Comparison of ENCODE assay signal across 17 cellular contexts in genomic region chr11:17238377-17238776, GRCh38. TPM values are rescaled to one million over a fixed set of nuclear protein-coding genes. Genes with fewer than 3 reads are reported as not detected.
DNase-seq lines count a peak whose midpoint lies in the region; ATAC-seq and TF ChIP-seq lines count a peak whose summit lies in the region.
"Had no signal": no experiment of that assay in that cellular context is flagged by ENCODE, and none has a peak within 500 bp of the region (broad histone marks: within the 10 kb centered on the region; RNA-seq: fewer than 3 reads in every experiment).

No MANE protein-coding gene starts in this region.

- H3K36me3 Mint-ChIP-seq in H9 (ENCODE audit: insufficient read depth in 1 of 3, low read depth in 3 of 3): no peaks in the 10 kb centered on the region
- H3K36me3 Mint-ChIP-seq: CD4-positive, alpha-beta memory T cell had no signal

- no CpG with 5 or more reads among the region's 3 CpGs for WGBS in H9 (ENCODE audit: extremely low coverage, insufficient read length, low lambda C conversion rate)
- 56% methylated on average over 3 of the region's 3 CpGs for WGBS in mammary epithelial cell (ENCODE audit: low coverage, missing lambda C conversion rate)

- peaks cover 3% of the 10 kb centered on the region; the same call in 1 of the 2 replicates for H3K27me3 Mint-ChIP-seq in H9 (ENCODE audit: low read depth)

- no peak overlapping the region for H3K9ac ChIP-seq in H9 (ENCODE audit: extremely low read depth, insufficient read length, low read length)
- H3K9ac ChIP-seq in mammary epithelial cell (ENCODE audit: insufficient read depth, low read length): no peak overlapping the region
- no peak overlapping the region for H3K9ac ChIP-seq in neural cell (ENCODE audit: low read length)

- BruUV-seq in mammary epithelial cell (replicated peaks; lab: Mats Ljungman, UMichigan): no TSS peak

- H3K9me3 ChIP-seq in H9 (ENCODE audit: control insufficient read depth, low read depth, low read length) (no peaks in the 10 kb centered on the region), mammary epithelial cell (replicated peaks; ENCODE audit: insufficient read depth, low read length) (no peaks in the 10 kb centered on the region), neural cell (ENCODE audit: low read length) (no peaks in the 10 kb centered on the region), WERI-Rb-1 (ENCODE audit: severe bottlenecking) (no peaks in the 10 kb centered on the region)
- H3K9me3 ChIP-seq: Peyer's patch had no signal

- no peak overlapping the region for H3T11ph ChIP-seq in H9 (ENCODE audit: low read length)

- no peak overlapping the region for H2BK12ac ChIP-seq in H9 (ENCODE audit: insufficient read length, low read depth, low read length)

- no peak overlapping the region for H2BK15ac ChIP-seq in H9 (ENCODE audit: low read depth, low read length)

- H2AK5ac ChIP-seq in H9 (ENCODE audit: insufficient read length, low read length): no peak overlapping the region

- peak overlapping the region; percentile 83 for H3K23ac ChIP-seq in H9 (ENCODE audit: insufficient read length, low read depth, low read length)

- CTCF ChIA-PET in mammary epithelial cell (lab: Charles Lee; ENCODE audit: low non-redundant PET): no interaction called here

- no peak overlapping the region for H2BK5ac ChIP-seq in H9 (ENCODE audit: insufficient read length, low read length)

- H3K27me3 ChIP-seq in H9 (ENCODE audit: insufficient read depth, low read length) (no peaks in the 10 kb centered on the region), mammary epithelial cell (ENCODE audit: insufficient read depth, low read length) (no peaks in the 10 kb centered on the region), neural cell (ENCODE audit: insufficient read depth, low read depth, low read length) (no peaks in the 10 kb centered on the region), WERI-Rb-1 (ENCODE audit: insufficient read depth, low read depth, severe bottlenecking) (no peaks in the 10 kb centered on the region)
- H3K27me3 ChIP-seq: Peyer's patch had no signal

- peak overlapping the region; percentile 47 for H3K27ac ChIP-seq in 22Rv1
- no peak overlapping the region for H3K27ac ChIP-seq in H9 (ENCODE audit: insufficient read length, low read depth, low read length)
- no peak overlapping the region for H3K27ac ChIP-seq in mammary epithelial cell (ENCODE audit: insufficient read depth, low read depth, low read length)
- H3K27ac ChIP-seq in neural cell (ENCODE audit: low read length): peak overlapping the region; percentile 77
- H3K27ac ChIP-seq in WERI-Rb-1: no peak overlapping the region
- H3K27ac ChIP-seq: Peyer's patch had no signal

- H4K20me1 ChIP-seq in H9 (ENCODE audit: control insufficient read depth, insufficient read depth, insufficient read length) (no peaks in the 10 kb centered on the region), mammary epithelial cell (ENCODE audit: insufficient read depth, low read length) (no peaks in the 10 kb centered on the region), neural cell (ENCODE audit: insufficient read depth) (no peaks in the 10 kb centered on the region)

- intact Hi-C loops in mammary epithelial cell (cut with micrococcal nuclease): no loop called here

- no peak overlapping the region for H3K18ac ChIP-seq in H9 (ENCODE audit: insufficient read length, low read depth, low read length)

- H3K4me3 ChIP-seq in mammary epithelial cell (replicated peaks in 1 of 3; ENCODE audit: insufficient read depth in 1 of 3, low read depth in 2 of 3, low read length in 3 of 3) (no peak overlapping the region), neural cell (ENCODE audit: low read length) (peak overlapping the region; percentile 40), WERI-Rb-1 (ENCODE audit: low read depth, low read length) (no peak overlapping the region)
- H3K4me3 ChIP-seq: GM23338, Peyer's patch had no signal

- H3K79me1 ChIP-seq in H9 (ENCODE audit: insufficient read depth, low read depth, low read length, poor library complexity, severe bottlenecking): no peaks in the 10 kb centered on the region

- H3K9me2 ChIP-seq in neural cell (ENCODE audit: insufficient read depth, low read length): no peaks in the 10 kb centered on the region

- TF ChIP-seq EP300 in neural cell (conservative IDR thresholded peaks at IDR 0.05; ENCODE audit: poor library complexity, severe bottlenecking): peak; percentile 97

- H4K8ac ChIP-seq in H9 (replicated peaks; ENCODE audit: insufficient read length, low read depth, low read length): no peak overlapping the region

- H4K91ac ChIP-seq in H9 (ENCODE audit: insufficient read length, low read depth, low read length): no peak overlapping the region

- dilution Hi-C loops in mammary epithelial cell (cut with HindIII; ENCODE audit: low sequenced_read_pairs): no loop called here

- H3K79me2 ChIP-seq in H9 (ENCODE audit: insufficient read depth, low read length): no peaks in the 10 kb centered on the region
- H3K79me2 ChIP-seq in mammary epithelial cell (ENCODE audit: insufficient read depth, low read length): no peaks in the 10 kb centered on the region
- H3K79me2 ChIP-seq in neural cell (replicated peaks; ENCODE audit: insufficient read depth, low read length): no peaks in the 10 kb centered on the region

- no peaks in the 10 kb centered on the region for H3K9me3 Mint-ChIP-seq in H9
- H3K9me3 Mint-ChIP-seq: CD4-positive, alpha-beta memory T cell; GM23338 had no signal

- H3K4me1 Mint-ChIP-seq in H9: no peaks in the 10 kb centered on the region
- H3K4me1 Mint-ChIP-seq: B cell, GM23338 had no signal

- no peak overlapping the region for H3K27ac Mint-ChIP-seq in H9
- H3K27ac Mint-ChIP-seq: B cell; CD4-positive, alpha-beta memory T cell; GM23338 had no signal

- DNase-seq in H9 (no peak), mammary epithelial cell (peak; percentile 64), HuH-7 (ENCODE audit: low spot score) (no peak), WERI-Rb-1 (no peak)
- no peak for DNase-seq in activated CD4-positive, CD25-positive, alpha-beta regulatory T cell treated with anti-CD3 and anti-CD28 coated beads, Interleukin-2, amount 50 U/mL, for 72 hours
- DNase-seq: CD4-positive, alpha-beta memory T cell; DND-41; MV-4-11; NCI-H1436 treated with DMSO at 0.1 percent for 48 hours; NCI-H345; Peyer's patch; Right ventricle myocardium superior had no signal

- no peak overlapping the region for H3K4ac ChIP-seq in H9 (ENCODE audit: low read depth, low read length)

- H2BK120ac ChIP-seq in H9 (ENCODE audit: low read depth, low read length, poor library complexity, severe bottlenecking): no peak overlapping the region

- no peak for TF ChIP-seq RAD21 in neural cell (conservative IDR thresholded peaks at IDR 0.05)

- no peak for ATAC-seq in HG03460 (IDR thresholded peaks at IDR 0.05; ENCODE audit: unreplicated experiment)
- ATAC-seq: GM23338 had no signal

- H3K14ac ChIP-seq in H9 (ENCODE audit: insufficient read depth, low read length): no peak overlapping the region

- in situ Hi-C loops in mammary epithelial cell (cut with MboI; ENCODE audit: low sequenced_read_pairs in 2 of 2): loop anchor here in 1 of 2 donors (10.0 to 25.0 kb wide), 2 partner anchors 124 to 286 kb away; partner anchors contain the start of gene NCR3LG1

- no peak overlapping the region for H3K4me3 Mint-ChIP-seq in H9
- H3K4me3 Mint-ChIP-seq: B cell; CD4-positive, alpha-beta memory T cell; GM23338 had no signal

- H3K4me2 ChIP-seq in H9 (ENCODE audit: insufficient read depth, insufficient read length, low read length) (no peak overlapping the region), mammary epithelial cell (ENCODE audit: insufficient read depth, low read depth, low read length) (no peak overlapping the region), neural cell (ENCODE audit: low read length) (peak overlapping the region; percentile 90)
- H3K4me2 ChIP-seq: GM23338 had no signal

- TF ChIP-seq CTCF in 22Rv1 (IDR thresholded peaks at IDR 0.05) (no peak), H9 (conservative IDR thresholded peaks at IDR 0.05) (no peak), mammary epithelial cell (conservative IDR thresholded peaks at IDR 0.05 in 1 of 2, IDR thresholded peaks at IDR 0.05 in 1 of 2; ENCODE audit: extremely low read depth in 1 of 2, insufficient read depth in 1 of 2, low read depth in 1 of 2, low read length in 2 of 2) (no peak), neural cell (IDR thresholded peaks at IDR 0.05; ENCODE audit: poor library complexity, severe bottlenecking) (no peak), WERI-Rb-1 (IDR thresholded peaks at IDR 0.05; ENCODE audit: low read depth, low read length) (no peak)

- H3K56ac ChIP-seq in H9 (ENCODE audit: insufficient read length, low read depth, low read length): no peak overlapping the region

- H3K4me1 ChIP-seq in H9 (ENCODE audit: insufficient read depth, low read length) (no peaks in the 10 kb centered on the region), mammary epithelial cell (ENCODE audit: insufficient read depth, low read length) (no peaks in the 10 kb centered on the region)
- H3K4me1 ChIP-seq: Peyer's patch had no signal

- no peak overlapping the region for H2BK20ac ChIP-seq in H9 (ENCODE audit: low read depth, low read length, poor library complexity, severe bottlenecking)

- H4K5ac ChIP-seq in H9 (ENCODE audit: insufficient read length, low read depth, low read length): no peak overlapping the region

- H2AFZ ChIP-seq in H9 (ENCODE audit: low read length): no peak overlapping the region
- no peak overlapping the region for H2AFZ ChIP-seq in mammary epithelial cell (ENCODE audit: low read depth, low read length)
- H2AFZ ChIP-seq in neural cell (ENCODE audit: low read depth, low read length): no peak overlapping the region
- H2AFZ ChIP-seq: GM23338 had no signal

- no peaks in the 10 kb centered on the region for H3K36me3 ChIP-seq in mammary epithelial cell (ENCODE audit: insufficient read depth, low read length)
- no peaks in the 10 kb centered on the region for H3K36me3 ChIP-seq in neural cell (ENCODE audit: insufficient read depth, low read length)
- no peaks in the 10 kb centered on the region for H3K36me3 ChIP-seq in WERI-Rb-1
- H3K36me3 ChIP-seq: Peyer's patch had no signal

- H3K23me2 ChIP-seq in H9 (ENCODE audit: insufficient read length, low read depth, low read length, poor library complexity, severe bottlenecking): no peaks in the 10 kb centered on the region

- no peaks in the 10 kb centered on the region for H3F3A ChIP-seq in neural cell (ENCODE audit: insufficient read depth, low read length, poor library complexity, severe bottlenecking)

TF ChIP-seq in neural cell, 6 proteins besides CTCF, POLR2A, EP300 and RAD21 (continues in another document):
- TF ChIP-seq EZH2 (IDR thresholded peaks at IDR 0.05; ENCODE audit: borderline replicate concordance, insufficient read depth, low read length, poor library complexity, severe bottlenecking): no peak
- no peak for TF ChIP-seq TAF1 (IDR thresholded peaks at IDR 0.05; ENCODE audit: low read depth)

RNA-seq across cellular contexts. Expression of gene PIK3C2A, which starts 30.6 kb away (rescaled TPM):
- total RNA-seq in H9 (2021) (75.8 and 82.6 TPM in 2 replicates), mammary epithelial cell (10 to 100 TPM; 57.7 to 59.3 TPM)
- polyA plus RNA-seq in mammary epithelial cell (20.1 TPM), neural cell (24.9 and 27.2 TPM in 2 replicates)
- polyA minus RNA-seq in mammary epithelial cell (31.6 TPM), neural cell (63.5 and 84.3 TPM in 2 replicates)

RNA-seq across cellular contexts. Expression of gene NUCB2, which starts 38.2 kb away (rescaled TPM):
- total RNA-seq in H9 (2021) (29.1 and 33.0 TPM in 2 replicates), mammary epithelial cell (10 to 100 TPM; 26.3 to 66.5 TPM)
- polyA plus RNA-seq in mammary epithelial cell (22.4 TPM), neural cell (108 and 120 TPM in 2 replicates)
- polyA minus RNA-seq in mammary epithelial cell (25.2 TPM), neural cell (139 and 168 TPM in 2 replicates)

Comparison
In these comparisons a context has a peak if more than half of its experiments do, and no peak if none do; other contexts are left out.
1. H3K27ac ChIP-seq: peak in 22Rv1 (single experiment) and neural cell (single experiment); none in H9 (single experiment), mammary epithelial cell (single experiment) and WERI-Rb-1 (single experiment).